ENCODE assay signal across 33 cellular contexts in genomic region chr1:187464320-187464719, GRCh38.
"Had no signal": no experiment of that assay in that cellular context is flagged by ENCODE, and none has a peak within 500 bp of the region (broad histone marks: within the 10 kb centered on the region; RNA-seq: fewer than 3 reads in every experiment).

No MANE protein-coding gene starts in this region.

- H3K27me3 ChIP-seq: adrenal gland, ascending aorta, body of pancreas, brain microvascular endothelial cell, breast epithelium, cardiac muscle cell had no signal

- H3K4me3 ChIP-seq: adrenal gland, ascending aorta, body of pancreas, breast epithelium, cardiac muscle cell had no signal

- FAIRE-seq: astrocyte, bronchial epithelial cell had no signal

- ATAC-seq: activated naive CD4-positive, alpha-beta T cell treated with anti-CD3 and anti-CD28 coated beads, Interleukin-2, amount 50 U/mL, for 72 hours; activated naive CD8-positive, alpha-beta T cell treated with anti-CD3 and anti-CD28 coated beads, Interleukin-2, amount 50 U/mL, for 24 hours; activated T-cell treated with anti-CD3 and anti-CD28 coated beads, Interleukin-2, amount 50 U/mL, for 4 hours; activated T-cell treated with anti-CD3 and anti-CD28 coated beads, Interleukin-2, amount 50 U/mL, for 72 hours; activated T-helper 17 cell treated with anti-CD3 and anti-CD28 coated beads, Interleukin-2, amount 50 U/mL, for 72 hours; body of pancreas had no signal

- H3K36me3 ChIP-seq: adrenal gland, ascending aorta, brain microvascular endothelial cell, breast epithelium, cardiac muscle cell had no signal

- H3K9me3 ChIP-seq: body of pancreas had no signal

- DNase-seq: activated effector memory CD4-positive, alpha-beta T cell treated with anti-CD3 and anti-CD28 coated beads, Interleukin-2, amount 50 U/mL, for 16 hours; activated effector memory CD4-positive, alpha-beta T cell treated with Interleukin-2 at 50 U/mL for 16 hours; activated gamma-delta T cell; activated gamma-delta T cell treated with Interleukin-2 at 50 U/mL for 16 hours; activated naive CD4-positive, alpha-beta T cell; activated naive CD4-positive, alpha-beta T cell treated with anti-CD3 and anti-CD28 coated beads for 36 hours; activated naive CD4-positive, alpha-beta T cell treated with anti-CD3 and anti-CD28 coated beads, Interleukin-2, amount 10 ng/mL, durations not matched to agents 7 days and 5 days; activated naive CD4-positive, alpha-beta T cell treated with anti-CD3 and anti-CD28 coated beads, Interleukin-2, amount 50 U/mL, for 16 hours; activated naive CD4-positive, alpha-beta T cell treated with Interleukin-2 at 50 U/mL for 16 hours; activated naive CD8-positive, alpha-beta T cell treated with anti-CD3 and anti-CD28 coated beads for 36 hours; activated naive CD8-positive, alpha-beta T cell treated with anti-CD3 and anti-CD28 coated beads, Interleukin-2, amount 10 ng/mL, durations not matched to agents 7 days and 5 days; activated naive CD8-positive, alpha-beta T cell treated with anti-CD3 and anti-CD28 coated beads, Interleukin-2, amount 50 U/mL, for 24 hours; activated T-cell treated with anti-CD3 and anti-CD28 coated beads, Interleukin-2, amount 50 U/mL, for 24 hours; activated T-cell treated with anti-CD3 and anti-CD28 coated beads, Interleukin-2, amount 50 U/mL, for 4 hours; activated T-cell treated with anti-CD3 and anti-CD28 coated beads, Interleukin-2, amount 50 U/mL, for 48 hours; activated T-cell treated with anti-CD3 and anti-CD28 coated beads, Interleukin-2, amount 50 U/mL, for 72 hours; adrenal gland; amniotic stem cell; amygdala; anterior cingulate cortex; aorta; body of pancreas; brain microvascular endothelial cell; caudate nucleus; central memory CD4-positive, alpha-beta T cell; cerebellar nuclear complex had no signal

- H3K27ac ChIP-seq: adrenal gland, ascending aorta, body of pancreas, brain microvascular endothelial cell, breast epithelium, cardiac muscle cell had no signal

- H3K4me1 ChIP-seq: adrenal gland, ascending aorta, body of pancreas, breast epithelium had no signal
